Comparison of ENCODE assay signal across 8 cellular contexts in genomic region chr11:44927174-44927661, GRCh38. TPM values are rescaled to one million over a fixed set of nuclear protein-coding genes. Genes with fewer than 3 reads are reported as not detected.
DNase-seq lines count a peak whose midpoint lies in the region; ATAC-seq and TF ChIP-seq lines count a peak whose summit lies in the region.

No MANE protein-coding gene starts in this region.

- H3K4me1 Mint-ChIP-seq in activated naive CD4-positive, alpha-beta T cell treated with anti-CD3 and anti-CD28 coated beads, Interleukin-2, amount 10 ng/mL, durations not matched to agents 7 days and 5 days = no peaks in the 10 kb centered on the region
- H3K4me1 Mint-ChIP-seq in glutamatergic neuron (ENCODE audit: low read depth, unreplicated experiment) = peaks cover 31% of the 10 kb centered on the region

- TF ChIP-seq POLR2A in prostate gland (IDR thresholded peaks at IDR 0.05) = no peak

- WGBS in prostate gland = 21% methylated on average over 16 of the region's 16 CpGs

- no peak overlapping the region for H3K4me3 Mint-ChIP-seq in activated naive CD4-positive, alpha-beta T cell treated with anti-CD3 and anti-CD28 coated beads, Interleukin-2, amount 10 ng/mL, durations not matched to agents 7 days and 5 days
- no peak overlapping the region for H3K4me3 Mint-ChIP-seq in glutamatergic neuron (ENCODE audit: unreplicated experiment)

- no peak overlapping the region for H3K27ac Mint-ChIP-seq in activated naive CD4-positive, alpha-beta T cell treated with anti-CD3 and anti-CD28 coated beads, Interleukin-2, amount 10 ng/mL, durations not matched to agents 7 days and 5 days
- peak overlapping the region; percentile 17 for H3K27ac Mint-ChIP-seq in glutamatergic neuron (ENCODE audit: unreplicated experiment)

- H3K9me3 ChIP-seq in SJCRH30 (replicated peaks) = no peaks in the 10 kb centered on the region
- H3K9me3 ChIP-seq in prostate gland = no peaks in the 10 kb centered on the region

- TF ChIP-seq CTCF in LNCAP (IDR thresholded peaks at IDR 0.05) (peak; percentile 93), glutamatergic neuron (IDR thresholded peaks at IDR 0.05; ENCODE audit: partially characterized antibody, unreplicated experiment) (peak; percentile 95), prostate gland (IDR thresholded peaks at IDR 0.05) (peak; percentile 82 to 91 (median 89))

- H3K27me3 ChIP-seq in SJCRH30 (no peaks in the 10 kb centered on the region), prostate gland (replicated peaks; ENCODE audit: insufficient read depth) (no peaks in the 10 kb centered on the region)

- no peaks in the 10 kb centered on the region for H3K9me3 Mint-ChIP-seq in activated naive CD4-positive, alpha-beta T cell treated with anti-CD3 and anti-CD28 coated beads, Interleukin-2, amount 10 ng/mL, durations not matched to agents 7 days and 5 days
- H3K9me3 Mint-ChIP-seq in glutamatergic neuron (ENCODE audit: unreplicated experiment) = peaks cover 29% of the 10 kb centered on the region

- H3K27me3 Mint-ChIP-seq in activated naive CD4-positive, alpha-beta T cell treated with anti-CD3 and anti-CD28 coated beads, Interleukin-2, amount 10 ng/mL, durations not matched to agents 7 days and 5 days = no peaks in the 10 kb centered on the region
- peaks cover 13% of the 10 kb centered on the region for H3K27me3 Mint-ChIP-seq in glutamatergic neuron (ENCODE audit: unreplicated experiment)

- H3K4me3 ChIP-seq in SJCRH30 (no peak overlapping the region), prostate gland (no peak overlapping the region)

- peaks cover 12% of the 10 kb centered on the region; the same call in 1 of the 2 replicates for H3K4me1 ChIP-seq in SJCRH30
- no peaks in the 10 kb centered on the region for H3K4me1 ChIP-seq in prostate gland (replicated peaks)

- no peaks in the 10 kb centered on the region; the same call in 1 of the 2 replicates for H3K36me3 ChIP-seq in SJCRH30
- H3K36me3 ChIP-seq in prostate gland = no peaks in the 10 kb centered on the region

- H3K27ac ChIP-seq in SJCRH30 (no peak overlapping the region), prostate gland (no peak overlapping the region)

- CTCF ChIA-PET in activated naive CD4-positive, alpha-beta T cell treated with anti-CD3 and anti-CD28 coated beads, Interleukin-2, amount 10 ng/mL, durations not matched to agents 7 days and 5 days (lab: Charles Lee) = interaction anchor here (0.6 to 8.3 kb wide), 38 partner anchors 9 to 412 kb away, joined by 3 to 272 read pairs (median 4); no protein-coding TSS in a partner anchor

- ATAC-seq in HG02678 (IDR thresholded peaks at IDR 0.05; ENCODE audit: unreplicated experiment) (no peak), HG03135 (IDR thresholded peaks at IDR 0.05; ENCODE audit: unreplicated experiment) (no peak)

- H3K36me3 Mint-ChIP-seq in activated naive CD4-positive, alpha-beta T cell treated with anti-CD3 and anti-CD28 coated beads, Interleukin-2, amount 10 ng/mL, durations not matched to agents 7 days and 5 days = peaks cover 6% of the 10 kb centered on the region
- H3K36me3 Mint-ChIP-seq in glutamatergic neuron (ENCODE audit: unreplicated experiment) = peaks cover 5% of the 10 kb centered on the region

- DNase-seq in Daoy (ENCODE audit: low read depth) = peak; percentile 78
- peak; percentile 73 to 88 for DNase-seq in SJCRH30
- DNase-seq in activated naive CD4-positive, alpha-beta T cell treated with anti-CD3 and anti-CD28 coated beads, Interleukin-2, amount 10 ng/mL, durations not matched to agents 7 days and 5 days = peak; percentile 68
- peak; percentile 88 for DNase-seq in glutamatergic neuron
- DNase-seq in prostate gland (ENCODE audit: low spot score) = peak; percentile 60

- intact Hi-C loops in prostate gland (cut with DNase I) = no loop called here

RNA-seq across cellular contexts. Expression of gene TP53I11, which starts 23.5 kb away (rescaled TPM):
- 10.1 and 11.2 TPM in 2 replicates for total RNA-seq in Daoy (2014; rRNA removed; shearing (Covaris generic))
- total RNA-seq in SJCRH30 (2014; rRNA removed; shearing (Covaris generic)) = 13.4 and 14.7 TPM in 2 replicates
- total RNA-seq in glutamatergic neuron (ENCODE audit: unreplicated experiment) = 420 TPM
- total RNA-seq in prostate gland = 100 to 1,000 TPM in 1 of 2 donors, 10 to 100 TPM in 1; 72.0 to 115 TPM
